In the genomic region with DNA sequence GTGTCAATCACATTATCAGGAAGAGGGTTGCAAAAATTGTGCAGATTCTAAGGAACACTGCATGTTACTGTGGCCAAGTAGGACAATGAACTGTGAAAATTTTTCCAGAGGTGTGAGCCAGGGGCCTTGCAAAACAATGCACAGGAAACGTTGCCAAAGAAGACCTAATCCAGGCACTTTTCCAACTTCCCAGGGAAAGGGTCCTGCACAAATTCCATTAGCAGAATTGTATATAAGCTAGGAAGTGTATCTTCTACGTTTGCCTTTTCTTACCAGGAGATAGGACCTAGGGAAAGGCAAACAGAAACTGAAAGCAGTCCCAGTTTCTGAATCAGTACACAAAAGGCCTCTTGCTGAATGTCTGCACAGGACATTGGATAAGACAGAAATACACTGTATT, we compare ENCODE assay signal across 8 cellular contexts.
DNase-seq lines count a peak whose midpoint lies in the region; ATAC-seq, FAIRE-seq and TF ChIP-seq lines count a peak whose summit lies in the region.
"Had no signal": no experiment of that assay in that cellular context is flagged by ENCODE, and none has a peak within 500 bp of the region (broad histone marks: within the 10 kb centered on the region; RNA-seq: fewer than 3 reads in every experiment).

No MANE protein-coding gene starts in this region.

- intact Hi-C loops in body of pancreas (cut with DNase I), result no loop called here
- intact Hi-C loops in spleen (cut with DNase I; ENCODE audit: low total_unique reads), result no loop called here

- TF ChIP-seq POLR2A in body of pancreas (IDR thresholded peaks at IDR 0.05) (no peak), spleen (IDR thresholded peaks at IDR 0.05) (no peak)

- no peaks in the 10 kb centered on the region for H4K20me1 ChIP-seq in KMS-11 (ENCODE audit: insufficient read depth)
- H4K20me1 ChIP-seq in keratinocyte (ENCODE audit: control insufficient read depth, extremely low read depth, insufficient read depth, low read length), result no peaks in the 10 kb centered on the region

- TF ChIP-seq CTCF in KMS-11 (conservative IDR thresholded peaks at IDR 0.05; ENCODE audit: low read depth, low read length), result no peak
- no peak for TF ChIP-seq CTCF in body of pancreas (IDR thresholded peaks at IDR 0.05)
- TF ChIP-seq CTCF in keratinocyte (optimal IDR thresholded peaks at IDR 0.05 in 1 of 3, IDR thresholded peaks at IDR 0.05 in 1 of 3, conservative IDR thresholded peaks at IDR 0.05 in 1 of 3; ENCODE audit: extremely low read depth in 1 of 3, insufficient read depth in 2 of 3, low read length in 3 of 3), result no peak
- no peak for TF ChIP-seq CTCF in spleen (IDR thresholded peaks at IDR 0.05 in 8 of 11, conservative IDR thresholded peaks at IDR 0.05 in 3 of 11)

- H3K4me1 ChIP-seq in KMS-11 (ENCODE audit: low read depth, poor library complexity, severe bottlenecking) (peaks cover 8% of the 10 kb centered on the region), body of pancreas (peaks cover 13% of the 10 kb centered on the region), keratinocyte (ENCODE audit: control insufficient read depth, extremely low read depth, insufficient read depth, low read length) (peaks cover 18% of the 10 kb centered on the region), spleen (peaks cover 0 to 11% (median 0%) of the 10 kb centered on the region in 6 donors)
- H3K4me1 ChIP-seq: uterus had no signal

- H2AFZ ChIP-seq in KMS-11 (ENCODE audit: low read depth) (peak overlapping the region; percentile 41), keratinocyte (ENCODE audit: control insufficient read depth, low read length) (peak overlapping the region; percentile 76)

- H3K9me1 ChIP-seq in keratinocyte (ENCODE audit: control insufficient read depth, extremely low read depth, insufficient read depth, low read length), result no peaks in the 10 kb centered on the region

- H3K27ac ChIP-seq in KMS-11 (no peak overlapping the region), body of pancreas (peak overlapping the region in 2 of 4 donors; percentile 31 to 48), keratinocyte (ENCODE audit: control insufficient read depth, insufficient read depth, low read length) (no peak overlapping the region), spleen (peak overlapping the region in 5 of 8 donors; percentile 22 to 61 (median 49))

- no peaks in the 10 kb centered on the region for H3K36me3 ChIP-seq in KMS-11 (ENCODE audit: insufficient read depth)
- H3K36me3 ChIP-seq in body of pancreas (replicated peaks in 1 of 2; ENCODE audit: insufficient read depth in 1 of 2, low read depth in 2 of 2), result no peaks in the 10 kb centered on the region
- no peaks in the 10 kb centered on the region for H3K36me3 ChIP-seq in keratinocyte (ENCODE audit: control insufficient read depth in 2 of 2, extremely low read depth in 1 of 2, insufficient read depth in 2 of 2, low read length in 2 of 2)
- no peaks in the 10 kb centered on the region for H3K36me3 ChIP-seq in spleen
- H3K36me3 ChIP-seq: uterus had no signal

- H3K4me3 ChIP-seq in KMS-11 (IDR thresholded peaks at IDR 0.05; ENCODE audit: insufficient read depth, low read depth, low read length) (no peak overlapping the region), body of pancreas (no peak overlapping the region), keratinocyte (ENCODE audit: control insufficient read depth in 2 of 3, extremely low read depth in 1 of 3, insufficient read depth in 2 of 3, low read depth in 1 of 3, low read length in 3 of 3) (peak overlapping the region in 2 of 3 experiments; percentile 4 to 24), spleen (peak overlapping the region in 3 of 8 donors; percentile 3 to 40 (median 10))
- H3K4me3 ChIP-seq: uterus had no signal

- no peaks in the 10 kb centered on the region for H3K79me2 ChIP-seq in KMS-11 (ENCODE audit: insufficient read depth, low read depth)
- H3K79me2 ChIP-seq in keratinocyte (ENCODE audit: control insufficient read depth, insufficient read depth, low read length), result no peaks in the 10 kb centered on the region

- H3K4me2 ChIP-seq in KMS-11, result peak overlapping the region; percentile 27; the same call in 1 of the 2 replicates
- peak overlapping the region; percentile 63 for H3K4me2 ChIP-seq in keratinocyte (ENCODE audit: control insufficient read depth, extremely low read depth, insufficient read depth, low read depth, low read length)

- peak; percentile 74 for FAIRE-seq in keratinocyte (lab: Jason Lieb, UNC)

- ATAC-seq in body of pancreas (peak; percentile 70), HG03565 (IDR thresholded peaks at IDR 0.05; ENCODE audit: unreplicated experiment) (no peak)

- peak in 1 of 4 donors; percentile 7 for DNase-seq in body of pancreas
- DNase-seq in keratinocyte (ENCODE audit: low read depth, low spot score), result no peak
- no peak for DNase-seq in spleen
- DNase-seq in 8988T, result no peak
- DNase-seq in stimulated activated CD4-positive, alpha-beta T cell treated with anti-CD3 and anti-CD28 coated beads, Interleukin-1b, Interleukin-23, amount 100 ng/mL, for 48 hours, result no peak

- H3K9me3 ChIP-seq in body of pancreas, result no peaks in the 10 kb centered on the region
- no peaks in the 10 kb centered on the region for H3K9me3 ChIP-seq in keratinocyte (ENCODE audit: control insufficient read depth, low read depth, low read length)
- peaks cover 0 to 8% (median 0%) of the 10 kb centered on the region in 8 donors for H3K9me3 ChIP-seq in spleen
- H3K9me3 ChIP-seq: uterus had no signal

- dilution Hi-C loops in keratinocyte (cut with MboI; ENCODE audit: extremely low pct_ligation_motif_present, low sequenced_read_pairs), result no loop called here

- WGBS in body of pancreas, 2 donors, result 0 to 2% methylated on average over 2 of the region's 2 CpGs
- WGBS in spleen, 5 donors, result 2 to 11% (median 5%) methylated on average over 2 of the region's 2 CpGs

- H3K9ac ChIP-seq in KMS-11 (no peak overlapping the region), keratinocyte (ENCODE audit: control insufficient read depth, extremely low read depth, insufficient read depth, low read length) (peak overlapping the region; percentile 22)

- no peaks in the 10 kb centered on the region for H3K27me3 ChIP-seq in KMS-11 (ENCODE audit: insufficient read depth, low read depth)
- no peaks in the 10 kb centered on the region for H3K27me3 ChIP-seq in body of pancreas
- H3K27me3 ChIP-seq in keratinocyte (ENCODE audit: control insufficient read depth, extremely low read depth, insufficient read depth, low read length), result no peaks in the 10 kb centered on the region
- H3K27me3 ChIP-seq in spleen (replicated peaks in 1 of 7), result no peaks in the 10 kb centered on the region
- H3K27me3 ChIP-seq: uterus had no signal

Comparison
In these comparisons a context has a peak if more than half of its experiments do, and no peak if none do; other contexts are left out.
1. H3K27ac ChIP-seq: peak in spleen (5 of 8); none in KMS-11 (single experiment) and keratinocyte (single experiment).
2. H3K4me3 ChIP-seq: peak in keratinocyte (2 of 3); none in KMS-11 (single experiment) and body of pancreas (0 of 2).